Comparison of ENCODE assay signal across 21 cellular contexts in the genomic region with DNA sequence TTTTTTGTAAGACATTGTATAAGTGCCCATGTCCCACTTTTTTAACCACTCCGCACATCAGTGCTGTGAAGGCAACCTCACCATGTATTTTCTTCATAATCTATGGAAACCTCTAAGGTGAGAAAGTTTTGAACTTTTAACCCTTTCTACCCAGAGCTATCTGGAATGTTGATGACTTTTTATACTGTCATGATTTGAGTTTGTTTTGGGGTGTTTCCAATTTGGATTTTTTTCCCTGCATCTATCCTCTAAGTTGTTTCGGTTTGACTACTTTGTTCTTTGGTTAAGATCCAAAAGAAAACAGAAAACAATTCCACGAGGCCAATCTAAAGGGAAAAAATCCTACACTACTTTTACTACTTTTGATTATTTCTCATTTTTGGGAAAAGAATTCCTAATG.
A peak's percentile ranks its signal among the peaks of the same experiment; 100 is the strongest.
DNase-seq lines count a peak whose midpoint lies in the region; ATAC-seq and TF ChIP-seq lines count a peak whose summit lies in the region.
"Had no signal": no experiment of that assay in that cellular context is flagged by ENCODE, and none has a peak within 500 bp of the region (broad histone marks: within the 10 kb centered on the region; RNA-seq: fewer than 3 reads in every experiment).

No MANE protein-coding gene starts in this region.

- peak overlapping the region; percentile 46 for H3K27ac Mint-ChIP-seq in activated naive CD4-positive, alpha-beta T cell treated with anti-CD3 and anti-CD28 coated beads, Interleukin-2, amount 50 U/mL, for 24 hours
- H3K27ac Mint-ChIP-seq in activated B cell treated with CpG ODN at 0.5 μM for 24 hours: peak overlapping the region; percentile 30

- H3K9ac ChIP-seq in fibroblast of lung (ENCODE audit: insufficient read depth, low read length) (no peak overlapping the region), Karpas-422 (ENCODE audit: low read length) (no peak overlapping the region)

- no peak overlapping the region for H3K4me2 ChIP-seq in fibroblast of lung (ENCODE audit: extremely low read depth, insufficient read depth, low read length)
- no peak overlapping the region for H3K4me2 ChIP-seq in Karpas-422 (ENCODE audit: low read depth, low read length, poor library complexity, severe bottlenecking)

- H3K79me2 ChIP-seq in fibroblast of lung (ENCODE audit: control insufficient read depth, insufficient read depth, low read length) (no peaks in the 10 kb centered on the region), Karpas-422 (ENCODE audit: low read length) (no peaks in the 10 kb centered on the region)

- peaks cover 20% of the 10 kb centered on the region for H3K36me3 Mint-ChIP-seq in activated naive CD4-positive, alpha-beta T cell treated with anti-CD3 and anti-CD28 coated beads, Interleukin-2, amount 50 U/mL, for 24 hours
- H3K36me3 Mint-ChIP-seq in activated B cell treated with CpG ODN at 0.5 μM for 24 hours (ENCODE audit: low read depth): peaks cover 73% of the 10 kb centered on the region

- H2AFZ ChIP-seq in fibroblast of lung (ENCODE audit: low read length) (no peak overlapping the region), Karpas-422 (ENCODE audit: low read length) (no peak overlapping the region)

- TF ChIP-seq CTCF in activated B cell treated with CpG ODN at 0.5 μM for 24 hours (IDR thresholded peaks at IDR 0.05) (no peak), fibroblast of lung (conservative IDR thresholded peaks at IDR 0.05 in 1 of 2, IDR thresholded peaks at IDR 0.05 in 1 of 2; ENCODE audit: low read depth in 1 of 2, low read length in 2 of 2) (no peak)

- ATAC-seq in activated B cell treated with CpG ODN at 0.5 μM for 24 hours (ENCODE audit: low read depth): no peak
- ATAC-seq: activated CD4-positive, CD25-positive, alpha-beta regulatory T cell treated with anti-CD3 and anti-CD28 coated beads, Interleukin-2, amount 50 U/mL, for 24 hours; foreskin keratinocyte; psoas muscle had no signal

- peaks cover 58% of the 10 kb centered on the region for H3K4me1 Mint-ChIP-seq in activated naive CD4-positive, alpha-beta T cell treated with anti-CD3 and anti-CD28 coated beads, Interleukin-2, amount 50 U/mL, for 24 hours
- H3K4me1 Mint-ChIP-seq in activated B cell treated with CpG ODN at 0.5 μM for 24 hours: peaks cover 38% of the 10 kb centered on the region

- CTCF ChIA-PET in activated B cell treated with CpG ODN at 0.5 μM for 24 hours (lab: Charles Lee): no interaction called here

- H3K27me3 Mint-ChIP-seq in activated naive CD4-positive, alpha-beta T cell treated with anti-CD3 and anti-CD28 coated beads, Interleukin-2, amount 50 U/mL, for 24 hours: no peaks in the 10 kb centered on the region
- H3K27me3 Mint-ChIP-seq in activated B cell treated with CpG ODN at 0.5 μM for 24 hours: no peaks in the 10 kb centered on the region
- H3K27me3 Mint-ChIP-seq: activated naive CD4-positive, alpha-beta T cell treated with anti-CD3 and anti-CD28 coated beads, Interleukin-2, amount 10 ng/mL, durations not matched to agents 7 days and 5 days; CD4-positive, alpha-beta memory T cell had no signal

- no peaks in the 10 kb centered on the region for H3K9me2 ChIP-seq in Karpas-422 (replicated peaks; ENCODE audit: insufficient read depth, low read length)

- H3K27me3 ChIP-seq in fibroblast of lung (ENCODE audit: control insufficient read depth, insufficient read depth, low read length) (no peaks in the 10 kb centered on the region), Karpas-422 (ENCODE audit: low read length) (no peaks in the 10 kb centered on the region)
- H3K27me3 ChIP-seq: foreskin keratinocyte, tibial nerve had no signal

- no peak for TF ChIP-seq POLR2A in erythroblast (IDR thresholded peaks at IDR 0.05; ENCODE audit: low read length)

- no peaks in the 10 kb centered on the region for H3K9me3 ChIP-seq in fibroblast of lung (ENCODE audit: control insufficient read depth, insufficient read depth, low read depth, low read length)
- no peaks in the 10 kb centered on the region for H3K9me3 ChIP-seq in Karpas-422 (ENCODE audit: low read length)
- H3K9me3 ChIP-seq: psoas muscle, tibial nerve had no signal

- H3K9me3 Mint-ChIP-seq in activated naive CD4-positive, alpha-beta T cell treated with anti-CD3 and anti-CD28 coated beads, Interleukin-2, amount 50 U/mL, for 24 hours: no peaks in the 10 kb centered on the region
- no peaks in the 10 kb centered on the region for H3K9me3 Mint-ChIP-seq in activated B cell treated with CpG ODN at 0.5 μM for 24 hours
- H3K9me3 Mint-ChIP-seq: activated naive CD4-positive, alpha-beta T cell treated with anti-CD3 and anti-CD28 coated beads, Interleukin-2, amount 10 ng/mL, durations not matched to agents 7 days and 5 days; neural crest cell had no signal

- POLR2A ChIA-PET in activated B cell treated with CpG ODN at 0.5 μM for 24 hours (lab: Charles Lee): no interaction called here

- H3K4me3 Mint-ChIP-seq in activated naive CD4-positive, alpha-beta T cell treated with anti-CD3 and anti-CD28 coated beads, Interleukin-2, amount 50 U/mL, for 24 hours: no peak overlapping the region
- H3K4me3 Mint-ChIP-seq in activated B cell treated with CpG ODN at 0.5 μM for 24 hours: no peak overlapping the region
- H3K4me3 Mint-ChIP-seq: activated naive CD4-positive, alpha-beta T cell treated with anti-CD3 and anti-CD28 coated beads, Interleukin-2, amount 10 ng/mL, durations not matched to agents 7 days and 5 days; CD4-positive, alpha-beta memory T cell; neural crest cell had no signal

- H3K27ac ChIP-seq in fibroblast of lung (ENCODE audit: insufficient read depth, low read length) (no peak overlapping the region), Karpas-422 (ENCODE audit: low read length) (no peak overlapping the region)
- H3K27ac ChIP-seq: foreskin keratinocyte, psoas muscle had no signal

- no peaks in the 10 kb centered on the region for H4K20me1 ChIP-seq in fibroblast of lung (ENCODE audit: control insufficient read depth, extremely low read depth, insufficient read depth, low read length)
- H4K20me1 ChIP-seq in Karpas-422 (ENCODE audit: insufficient read depth, low read depth, low read length): 0 out of 2 replicates have a peak, but pooled peaks cover 3% of the 10 kb centered on the region

- H3K36me3 ChIP-seq in fibroblast of lung (ENCODE audit: control insufficient read depth, insufficient read depth, low read length) (peaks cover 2% of the 10 kb centered on the region), Karpas-422 (ENCODE audit: insufficient read depth, low read length) (no peaks in the 10 kb centered on the region)

- DNase-seq in activated naive CD4-positive, alpha-beta T cell treated with anti-CD3 and anti-CD28 coated beads, Interleukin-2, amount 50 U/mL, for 16 hours: no peak
- no peak for DNase-seq in activated B cell treated with CpG ODN at 0.5 μM for 24 hours
- DNase-seq in fibroblast of lung (ENCODE audit: low read depth in 2 of 2): peak; percentile 14 to 47
- peak; percentile 40 for DNase-seq in stromal cell of bone marrow (ENCODE audit: low read depth)
- no peak for DNase-seq in Karpas-422
- no peak for DNase-seq in erythroblast (lab: John Stamatoyannopoulos, UW)
- no peak for DNase-seq in T-helper 9 cell
- DNase-seq: activated naive CD4-positive, alpha-beta T cell treated with anti-CD3 and anti-CD28 coated beads, Interleukin-2, amount 10 ng/mL, durations not matched to agents 7 days and 5 days; CD4-positive, alpha-beta memory T cell; central memory CD4-positive, alpha-beta T cell; DMS79 treated with DMSO at 0.1 percent for 48 hours; effector memory CD4-positive, alpha-beta T cell; foreskin keratinocyte; hypothalamus; NCI-H1436; psoas muscle; stimulated activated CD4-positive, alpha-beta T cell treated with anti-CD3 and anti-CD28 coated beads, Interleukin-12 subunit alpha, Interleukin-12 subunit beta, amount 100 ng/mL, for 4 hours had no signal

- intact Hi-C loops in activated B cell treated with CpG ODN at 0.5 μM for 24 hours (cut with micrococcal nuclease): loop anchor here (5.0 kb wide), 1 partner anchor 141 kb away; no protein-coding TSS in a partner anchor

- H3K4me3 ChIP-seq in fibroblast of lung (replicated peaks in 1 of 4; ENCODE audit: control extremely low read depth in 1 of 4, insufficient read depth in 1 of 4, low read depth in 3 of 4, low read length in 4 of 4): no peak overlapping the region
- H3K4me3 ChIP-seq in Karpas-422 (ENCODE audit: low read length): no peak overlapping the region
- H3K4me3 ChIP-seq: psoas muscle, tibial nerve had no signal

- H3K4me1 ChIP-seq in fibroblast of lung (ENCODE audit: control insufficient read depth, extremely low read depth, insufficient read depth, low read length) (no peaks in the 10 kb centered on the region), Karpas-422 (ENCODE audit: low read length) (peaks cover 9% of the 10 kb centered on the region)
- H3K4me1 ChIP-seq: psoas muscle had no signal

Comparison
In these comparisons a context has a peak if more than half of its experiments do, and no peak if none do; other contexts are left out.
1. DNase-seq: peak in fibroblast of lung (2 of 2) and stromal cell of bone marrow (single experiment); none in activated naive CD4-positive, alpha-beta T cell treated with anti-CD3 and anti-CD28 coated beads, Interleukin-2, amount 50 U/mL, for 16 hours (single experiment), activated B cell treated with CpG ODN at 0.5 μM for 24 hours (single experiment), Karpas-422 (single experiment), erythroblast (0 of 2) and T-helper 9 cell (single experiment).